ENCODE assay signal across 1 cellular context in the genomic region with DNA sequence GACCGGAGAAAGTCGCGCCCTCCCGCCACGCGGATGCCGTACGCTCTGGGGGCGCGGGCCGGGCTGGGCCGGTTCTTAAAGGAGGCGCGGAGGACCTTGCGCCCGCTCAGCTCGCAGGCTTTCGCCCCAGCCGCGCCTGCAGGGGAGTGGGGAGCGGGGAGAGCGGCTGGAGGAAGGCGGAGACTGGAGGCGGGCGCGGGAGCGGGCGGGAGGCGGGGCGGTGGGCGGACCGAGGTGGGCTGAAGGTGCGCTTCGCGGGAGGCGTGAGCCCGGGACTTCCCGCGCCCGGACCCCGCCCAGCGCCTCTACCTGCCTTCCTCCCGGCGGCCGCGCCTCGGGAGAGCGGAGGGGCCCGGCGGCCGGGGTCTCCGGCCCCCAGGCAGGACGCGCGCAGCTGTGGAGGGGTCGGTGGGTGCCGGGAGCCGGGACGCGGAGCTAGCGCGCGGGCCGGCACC.
TF ChIP-seq lines count a peak whose summit lies in the region.

A gene (minus strand): TSS at position 148 of the 455 bp plus-strand sequence. CDS start 422 bp downstream, outside the sequence.

TF ChIP-seq in GM12878, 131 proteins besides CTCF, POLR2A, EP300 and RAD21 (continued from another document):
- TF ChIP-seq, protein P1, sequence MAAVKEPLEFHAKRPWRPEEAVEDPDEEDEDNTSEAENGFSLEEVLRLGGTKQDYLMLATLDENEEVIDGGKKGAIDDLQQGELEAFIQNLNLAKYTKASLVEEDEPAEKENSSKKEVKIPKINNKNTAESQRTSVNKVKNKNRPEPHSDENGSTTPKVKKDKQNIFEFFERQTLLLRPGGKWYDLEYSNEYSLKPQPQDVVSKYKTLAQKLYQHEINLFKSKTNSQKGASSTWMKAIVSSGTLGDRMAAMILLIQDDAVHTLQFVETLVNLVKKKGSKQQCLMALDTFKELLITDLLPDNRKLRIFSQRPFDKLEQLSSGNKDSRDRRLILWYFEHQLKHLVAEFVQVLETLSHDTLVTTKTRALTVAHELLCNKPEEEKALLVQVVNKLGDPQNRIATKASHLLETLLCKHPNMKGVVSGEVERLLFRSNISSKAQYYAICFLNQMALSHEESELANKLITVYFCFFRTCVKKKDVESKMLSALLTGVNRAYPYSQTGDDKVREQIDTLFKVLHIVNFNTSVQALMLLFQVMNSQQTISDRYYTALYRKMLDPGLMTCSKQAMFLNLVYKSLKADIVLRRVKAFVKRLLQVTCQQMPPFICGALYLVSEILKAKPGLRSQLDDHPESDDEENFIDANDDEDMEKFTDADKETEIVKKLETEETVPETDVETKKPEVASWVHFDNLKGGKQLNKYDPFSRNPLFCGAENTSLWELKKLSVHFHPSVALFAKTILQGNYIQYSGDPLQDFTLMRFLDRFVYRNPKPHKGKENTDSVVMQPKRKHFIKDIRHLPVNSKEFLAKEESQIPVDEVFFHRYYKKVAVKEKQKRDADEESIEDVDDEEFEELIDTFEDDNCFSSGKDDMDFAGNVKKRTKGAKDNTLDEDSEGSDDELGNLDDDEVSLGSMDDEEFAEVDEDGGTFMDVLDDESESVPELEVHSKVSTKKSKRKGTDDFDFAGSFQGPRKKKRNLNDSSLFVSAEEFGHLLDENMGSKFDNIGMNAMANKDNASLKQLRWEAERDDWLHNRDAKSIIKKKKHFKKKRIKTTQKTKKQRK (IDR thresholded peaks at IDR 0.05; ENCODE audit: low read depth, low read length): no peak
- TF ChIP-seq TCF3 (IDR thresholded peaks at IDR 0.05; ENCODE audit: borderline replicate concordance, insufficient read depth, low read depth, low read length) (no peak), RELA (IDR thresholded peaks at IDR 0.05; ENCODE audit: borderline replicate concordance, partially characterized antibody) (no peak), BACH1 (IDR thresholded peaks at IDR 0.05; ENCODE audit: borderline replicate concordance) (no peak)
- TF ChIP-seq, protein P2, sequence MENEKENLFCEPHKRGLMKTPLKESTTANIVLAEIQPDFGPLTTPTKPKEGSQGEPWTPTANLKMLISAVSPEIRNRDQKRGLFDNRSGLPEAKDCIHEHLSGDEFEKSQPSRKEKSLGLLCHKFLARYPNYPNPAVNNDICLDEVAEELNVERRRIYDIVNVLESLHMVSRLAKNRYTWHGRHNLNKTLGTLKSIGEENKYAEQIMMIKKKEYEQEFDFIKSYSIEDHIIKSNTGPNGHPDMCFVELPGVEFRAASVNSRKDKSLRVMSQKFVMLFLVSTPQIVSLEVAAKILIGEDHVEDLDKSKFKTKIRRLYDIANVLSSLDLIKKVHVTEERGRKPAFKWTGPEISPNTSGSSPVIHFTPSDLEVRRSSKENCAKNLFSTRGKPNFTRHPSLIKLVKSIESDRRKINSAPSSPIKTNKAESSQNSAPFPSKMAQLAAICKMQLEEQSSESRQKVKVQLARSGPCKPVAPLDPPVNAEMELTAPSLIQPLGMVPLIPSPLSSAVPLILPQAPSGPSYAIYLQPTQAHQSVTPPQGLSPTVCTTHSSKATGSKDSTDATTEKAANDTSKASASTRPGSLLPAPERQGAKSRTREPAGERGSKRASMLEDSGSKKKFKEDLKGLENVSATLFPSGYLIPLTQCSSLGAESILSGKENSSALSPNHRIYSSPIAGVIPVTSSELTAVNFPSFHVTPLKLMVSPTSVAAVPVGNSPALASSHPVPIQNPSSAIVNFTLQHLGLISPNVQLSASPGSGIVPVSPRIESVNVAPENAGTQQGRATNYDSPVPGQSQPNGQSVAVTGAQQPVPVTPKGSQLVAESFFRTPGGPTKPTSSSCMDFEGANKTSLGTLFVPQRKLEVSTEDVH (IDR thresholded peaks at IDR 0.05; ENCODE audit: low read depth, partially characterized antibody): no peak
